9 cellular contexts compared by ENCODE assay signal in genomic region chr18:36769611-36770314, GRCh38. TPM values are rescaled to one million over a fixed set of nuclear protein-coding genes. Genes with fewer than 3 reads are reported as not detected.
A peak's percentile ranks its signal among the peaks of the same experiment; 100 is the strongest.
DNase-seq lines count a peak whose midpoint lies in the region; ATAC-seq, FAIRE-seq and TF ChIP-seq lines count a peak whose summit lies in the region.
"Had no signal": no experiment of that assay in that cellular context is flagged by ENCODE, and none has a peak within 500 bp of the region (broad histone marks: within the 10 kb centered on the region; RNA-seq: fewer than 3 reads in every experiment).

No MANE protein-coding gene starts in this region.

- TF ChIP-seq RAD21 in GM12878 (IDR thresholded peaks at IDR 0.05; ENCODE audit: insufficient read depth, low read depth, low read length): no peak

- POLR2A ChIA-PET in GM10248 (lab: Yijun Ruan, JAX): no interaction called here
- POLR2A ChIA-PET in GM12878 (lab: Charles Lee): interaction anchor here (0.6 kb wide), 1 partner anchor 63 kb away, joined by 5 read pairs; no protein-coding TSS in a partner anchor

- SMC1A ChIA-PET in GM12878 (lab: Charles Lee; ENCODE audit: uncharacterized antibody, unreplicated experiment): interaction anchor here (1.1 kb wide), 1 partner anchor 10 kb away, joined by 3 read pairs; no protein-coding TSS in a partner anchor

- no peak overlapping the region for H3K4me2 ChIP-seq in GM12878 (ENCODE audit: control insufficient read depth, insufficient read depth)

- CTCF ChIA-PET in GM10248 (lab: Yijun Ruan, JAX): interaction anchor here (1.4 to 1.5 kb wide), 2 partner anchors 39 to 59 kb away, joined by 4 read pairs; partner anchors contain the start of genes KIAA1328 and TPGS2
- CTCF ChIA-PET in GM12878 (lab: Yijun Ruan, JAX): interaction anchor here (0.8 kb wide), 1 partner anchor 15 kb away, joined by 3 read pairs; no protein-coding TSS in a partner anchor

- H3K27me3 ChIP-seq in HL-60 (ENCODE audit: insufficient read depth, poor library complexity, severe bottlenecking) (no peaks in the 10 kb centered on the region), GM12878 (replicated peaks in 1 of 2; ENCODE audit: control insufficient read depth in 2 of 2, insufficient read depth in 2 of 2, low read length in 1 of 2) (no peaks in the 10 kb centered on the region)

- intact Hi-C loops in GM12878 (cut with micrococcal nuclease; ENCODE audit: unreplicated experiment) (no loop called here), mucosa of descending colon (cut with DNase I, micrococcal nuclease) (no loop called here)

- 51% methylated on average over 6 of the region's 6 CpGs for WGBS in GM12878 (ENCODE audit: insufficient coverage, insufficient replicate concordance, low lambda C conversion rate, missing lambda C conversion rate)

- no peak for FAIRE-seq in GM12878 (lab: Jason Lieb, UNC)

- BruUV-seq in GM12878 (replicated peaks; lab: Mats Ljungman, UMichigan): no TSS peak

- no peaks in the 10 kb centered on the region for H3K9me3 ChIP-seq in GM12878 (replicated peaks; ENCODE audit: control insufficient read depth, insufficient read depth, low read length)
- no peaks in the 10 kb centered on the region for H3K9me3 ChIP-seq in mucosa of descending colon

- TF ChIP-seq CTCF in GM10248 (IDR thresholded peaks at IDR 0.05; ENCODE audit: control extremely low read depth, extremely low read depth, low read depth, missing control alignments) (peak; percentile 46), HL-60 (IDR thresholded peaks at IDR 0.05; ENCODE audit: insufficient read depth, low read length) (peak; percentile 44), GM12878 (IDR thresholded peaks at IDR 0.05 in 2 of 3, conservative IDR thresholded peaks at IDR 0.05 in 1 of 3; ENCODE audit: control insufficient read depth in 2 of 3, extremely low read depth in 1 of 3, insufficient read depth in 1 of 3, low read depth in 3 of 3, low read length in 3 of 3) (peak; percentile 26 to 60 (median 43)), mucosa of descending colon (IDR thresholded peaks at IDR 0.05) (no peak)

- H3K4me1 ChIP-seq in GM12878 (ENCODE audit: control insufficient read depth, insufficient read depth, low read length) (no peaks in the 10 kb centered on the region), mucosa of descending colon (ENCODE audit: low read depth) (no peaks in the 10 kb centered on the region)

- H3K27ac ChIP-seq in HL-60 (replicated peaks) (no peak overlapping the region), GM12878 (ENCODE audit: control insufficient read depth, insufficient read depth) (no peak overlapping the region)
- H3K27ac ChIP-seq: coronary artery had no signal

- no peak overlapping the region for H3K9ac ChIP-seq in GM12878 (ENCODE audit: control insufficient read depth, insufficient read depth, low read length)

- peaks cover 8% of the 10 kb centered on the region for H3K4me1 Mint-ChIP-seq in activated T-cell treated with anti-CD3 and anti-CD28 coated beads, Interleukin-2, amount 50 U/mL, for 4 hours (ENCODE audit: low read depth)

- H4K20me1 ChIP-seq in GM12878 (ENCODE audit: control insufficient read depth, insufficient read depth): no peaks in the 10 kb centered on the region

- no peaks in the 10 kb centered on the region for H3K36me3 Mint-ChIP-seq in activated T-cell treated with anti-CD3 and anti-CD28 coated beads, Interleukin-2, amount 50 U/mL, for 4 hours (ENCODE audit: insufficient read depth)

- H3K4me3 Mint-ChIP-seq in activated T-cell treated with anti-CD3 and anti-CD28 coated beads, Interleukin-2, amount 50 U/mL, for 4 hours: no peak overlapping the region

- H3K36me3 ChIP-seq in GM12878 (ENCODE audit: control insufficient read depth in 2 of 2, insufficient read depth in 2 of 2, low read length in 1 of 2): no peaks in the 10 kb centered on the region
- no peaks in the 10 kb centered on the region for H3K36me3 ChIP-seq in mucosa of descending colon (ENCODE audit: low read depth)

- in situ Hi-C loops in GM12878 (cut with MboI): no loop called here

- H3K4me3 ChIP-seq in HL-60 (replicated peaks; ENCODE audit: insufficient read depth, low read length) (no peak overlapping the region), GM12878 (no peak overlapping the region), mucosa of descending colon (no peak overlapping the region)
- H3K4me3 ChIP-seq: coronary artery had no signal

- ATAC-seq in GM12878 (peak; percentile 78), mucosa of descending colon (peak; percentile 38), GM18868 (IDR thresholded peaks at IDR 0.05; ENCODE audit: unreplicated experiment) (no peak), HG02970 (IDR thresholded peaks at IDR 0.05; ENCODE audit: low FRiP score, unreplicated experiment) (no peak)
- no peak for ATAC-seq in activated T-cell treated with anti-CD3 and anti-CD28 coated beads, Interleukin-2, amount 50 U/mL, for 4 hours

- TF ChIP-seq EP300 in GM12878 (IDR thresholded peaks at IDR 0.05; ENCODE audit: borderline replicate concordance in 1 of 2, control insufficient read depth in 1 of 2, low read depth in 2 of 2, low read length in 2 of 2): no peak

- DNase-seq in GM10248 (ENCODE audit: extremely low spot score) (peak; percentile 36), HL-60 (ENCODE audit: low read depth in 1 of 2, low spot score in 1 of 2) (peak in 1 of 2 experiments; percentile 60), GM12878 (ENCODE audit: low read depth, low spot score) (no peak), mucosa of descending colon (peak in 1 of 3 donors; percentile 23)
- no peak for DNase-seq in activated T-cell treated with anti-CD3 and anti-CD28 coated beads, Interleukin-2, amount 50 U/mL, for 4 hours
- DNase-seq: Kasumi-1 had no signal

- no peak for TF ChIP-seq POLR2A in GM12878 (IDR thresholded peaks at IDR 0.05; ENCODE audit: low read depth, low read length)

- H2AFZ ChIP-seq in GM12878 (ENCODE audit: control insufficient read depth, low read depth, low read length): no peak overlapping the region

- H3K27me3 Mint-ChIP-seq in activated T-cell treated with anti-CD3 and anti-CD28 coated beads, Interleukin-2, amount 50 U/mL, for 4 hours (ENCODE audit: low read depth): no peaks in the 10 kb centered on the region

- no peaks in the 10 kb centered on the region for H3K9me3 Mint-ChIP-seq in activated T-cell treated with anti-CD3 and anti-CD28 coated beads, Interleukin-2, amount 50 U/mL, for 4 hours

- no peaks in the 10 kb centered on the region for H3K79me2 ChIP-seq in GM12878 (ENCODE audit: control insufficient read depth, insufficient read depth, low read length)

- RAD21 ChIA-PET in GM12878 (lab: Charles Lee; ENCODE audit: unreplicated experiment): no interaction called here

TF ChIP-seq in GM12878, 131 proteins besides CTCF, POLR2A, EP300 and RAD21:
- no peak for TF ChIP-seq RCOR1 (conservative IDR thresholded peaks at IDR 0.05; ENCODE audit: low read depth, low read length)
- TF ChIP-seq SMC3 (IDR thresholded peaks at IDR 0.05; ENCODE audit: borderline replicate concordance, low read length): peak; percentile 30; the same call in 1 of the 2 replicates

RNA-seq across cellular contexts. Expression of gene TPGS2, which starts 59.0 kb away (rescaled TPM):
- total RNA-seq in GM12878 (2013; cell fraction: nucleolus; rRNA removed): 112 and 118 TPM in 2 replicates
- total RNA-seq in GM12878 (2014; rRNA removed) (69.4 and 80.3 TPM in 2 replicates), GM12878 (2014; rRNA removed; fragmentation: Illumina TruSeq; extraction: Trizol) (60.7 and 66.2 TPM in 2 replicates), GM12878 (2021) (84.4 and 87.1 TPM in 2 replicates), mucosa of descending colon (10 to 100 TPM; 27.6 to 42.0 (median 36.7) TPM)
- polyA plus RNA-seq in GM12878 (2011; ENCODE audit: low read depth): 43.5 TPM
- polyA plus RNA-seq in GM12878 (2011; rRNA removed) (134 and 181 TPM in 2 replicates), GM12878 (2014; fragmentation: Illumina TruSeq; extraction: Trizol) (111 and 116 TPM in 2 replicates), GM12878 (2014; fragmentation: Nextera tagmentation; extraction: Ambion mirVana) (10 to 100 TPM; 39.8 to 43.5 TPM), GM12878 (2014; rRNA removed) (75.5 and 93.5 TPM in 2 replicates), GM12878 (2016; fragmentation: Nextera tagmentation; extraction: Ambion mirVana) (100 to 1,000 TPM; 140 to 147 TPM)
- 216 and 218 TPM in 2 replicates for polyA plus RNA-seq in GM12878 (2011; cell fraction: cytosol; rRNA removed)
- 87.5 and 102 TPM in 2 replicates for polyA plus RNA-seq in GM12878 (2011; cell fraction: nucleus; rRNA removed)
- 50.7 and 55.7 TPM in 2 replicates for polyA plus RNA-seq in GM12878 (2012)
- polyA minus RNA-seq in GM12878 (2011; rRNA and poly(A)+ RNA removed): 160 and 209 TPM in 2 replicates
- polyA minus RNA-seq in GM12878 (2011; cell fraction: cytosol; rRNA and poly(A)+ RNA removed): 45.3 and 47.7 TPM in 2 replicates
- 51.3 and 73.0 TPM in 2 replicates for polyA minus RNA-seq in GM12878 (2011; cell fraction: nucleus; rRNA and poly(A)+ RNA removed)
- total RNA-seq in activated T-cell treated with anti-CD3 and anti-CD28 coated beads, Interleukin-2, amount 50 U/mL, for 4 hours: 10 to 100 TPM; 32.3 to 39.0 (median 36.2) TPM

RNA-seq across cellular contexts. Expression of gene KIAA1328, which starts 59.2 kb away (rescaled TPM):
- total RNA-seq in GM12878 (2013; cell fraction: nucleolus; rRNA removed): 57.8 and 58.8 TPM in 2 replicates
- total RNA-seq in GM12878 (2014; rRNA removed): 4.5 and 6.3 TPM in 2 replicates
- total RNA-seq in GM12878 (2014; rRNA removed; fragmentation: Illumina TruSeq; extraction: Trizol): 7.1 and 8.4 TPM in 2 replicates
- 3.3 and 3.8 TPM in 2 replicates for total RNA-seq in GM12878 (2021)
- 2.5 TPM for polyA plus RNA-seq in GM12878 (2011; ENCODE audit: low read depth)
- polyA plus RNA-seq in GM12878 (2011; rRNA removed): 5.0 and 7.1 TPM in 2 replicates
- 2.7 and 3.4 TPM in 2 replicates for polyA plus RNA-seq in GM12878 (2011; cell fraction: cytosol; rRNA removed)
- 8.4 and 9.2 TPM in 2 replicates for polyA plus RNA-seq in GM12878 (2011; cell fraction: nucleus; rRNA removed)
- 2.3 and 2.8 TPM in 2 replicates for polyA plus RNA-seq in GM12878 (2012)
- polyA plus RNA-seq in GM12878 (2014; fragmentation: Illumina TruSeq; extraction: Trizol): 6.0 and 7.6 TPM in 2 replicates
- 1 to 10 TPM; 3.1 to 4.1 TPM for polyA plus RNA-seq in GM12878 (2014; fragmentation: Nextera tagmentation; extraction: Ambion mirVana)
- polyA plus RNA-seq in GM12878 (2014; rRNA removed): 3.5 and 3.9 TPM in 2 replicates
- 1 to 10 TPM; 4.7 to 5.0 TPM for polyA plus RNA-seq in GM12878 (2016; fragmentation: Nextera tagmentation; extraction: Ambion mirVana)
- 11.2 and 18.4 TPM in 2 replicates for polyA minus RNA-seq in GM12878 (2011; rRNA and poly(A)+ RNA removed)
- 3.6 and 4.1 TPM in 2 replicates for polyA minus RNA-seq in GM12878 (2011; cell fraction: cytosol; rRNA and poly(A)+ RNA removed)
- 16.4 and 22.6 TPM in 2 replicates for polyA minus RNA-seq in GM12878 (2011; cell fraction: nucleus; rRNA and poly(A)+ RNA removed)
- 1 to 10 TPM; 6.0 to 9.8 (median 7.4) TPM for total RNA-seq in mucosa of descending colon
- total RNA-seq in activated T-cell treated with anti-CD3 and anti-CD28 coated beads, Interleukin-2, amount 50 U/mL, for 4 hours: 1 to 10 TPM; 4.3 to 5.2 (median 4.8) TPM

Comparison
In these comparisons a context has a peak if more than half of its experiments do, and no peak if none do; other contexts are left out.
1. ATAC-seq: peak in GM12878 (single experiment) and mucosa of descending colon (single experiment); none in GM18868 (single experiment), HG02970 (single experiment) and activated T-cell treated with anti-CD3 and anti-CD28 coated beads, Interleukin-2, amount 50 U/mL, for 4 hours (0 of 2).